ENCODE assay signal across 1 cellular context in the genomic region with DNA sequence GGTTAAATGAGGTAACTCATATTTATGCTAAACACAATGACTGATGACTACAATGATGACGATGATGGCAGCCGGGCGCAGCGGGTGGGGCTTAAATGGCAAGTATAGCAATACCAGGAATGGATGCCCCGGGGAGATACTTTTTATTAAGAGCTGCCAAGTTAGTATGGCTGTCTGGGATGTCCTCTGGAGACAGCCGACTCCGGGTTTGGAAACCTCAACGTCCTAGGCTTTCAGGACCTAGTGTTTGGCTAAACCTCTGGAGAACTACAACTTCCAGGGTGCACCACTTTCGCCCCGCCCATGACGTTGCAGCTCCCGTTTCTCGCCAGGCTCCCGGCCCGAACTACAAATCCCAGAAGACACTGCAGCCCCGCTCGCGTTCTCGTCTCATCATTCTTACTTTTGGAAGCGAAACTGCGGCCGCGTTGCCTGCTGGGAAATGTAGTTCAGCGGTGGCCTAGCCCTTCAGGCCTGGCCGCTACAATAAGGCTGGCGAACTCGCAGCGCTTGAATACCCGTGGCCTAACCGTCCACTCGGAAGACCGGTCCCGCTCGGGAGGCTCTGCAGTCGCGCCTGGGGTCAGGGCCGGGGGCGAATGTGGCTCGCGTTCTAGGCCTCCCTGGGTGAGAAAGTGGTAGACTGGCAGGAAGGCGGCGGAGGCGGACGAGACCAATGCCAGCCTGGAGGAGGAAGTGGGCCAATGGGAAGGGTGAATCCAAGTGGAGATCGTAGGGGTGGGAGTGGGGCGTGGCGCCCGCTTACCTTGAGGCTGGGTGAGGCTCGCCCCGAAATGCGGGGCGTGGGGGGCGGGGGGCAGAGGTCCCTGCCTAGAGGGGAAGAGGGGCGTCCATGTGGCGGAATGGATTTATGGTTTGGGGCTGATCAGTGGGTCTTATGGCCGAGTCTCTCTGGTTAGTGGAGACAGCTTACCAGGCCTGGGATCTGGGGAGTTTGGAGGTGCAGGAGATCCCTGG.
TF ChIP-seq lines count a peak whose summit lies in the region.

A gene (plus strand): TSS at position 463 of the 978 bp plus-strand sequence. CDS start 2,221 bp downstream, outside the sequence.

TF ChIP-seq in HepG2, 621 proteins besides CTCF, POLR2A, EP300 and RAD21 (continued from another document and continues in another):
- TF ChIP-seq, protein P1, sequence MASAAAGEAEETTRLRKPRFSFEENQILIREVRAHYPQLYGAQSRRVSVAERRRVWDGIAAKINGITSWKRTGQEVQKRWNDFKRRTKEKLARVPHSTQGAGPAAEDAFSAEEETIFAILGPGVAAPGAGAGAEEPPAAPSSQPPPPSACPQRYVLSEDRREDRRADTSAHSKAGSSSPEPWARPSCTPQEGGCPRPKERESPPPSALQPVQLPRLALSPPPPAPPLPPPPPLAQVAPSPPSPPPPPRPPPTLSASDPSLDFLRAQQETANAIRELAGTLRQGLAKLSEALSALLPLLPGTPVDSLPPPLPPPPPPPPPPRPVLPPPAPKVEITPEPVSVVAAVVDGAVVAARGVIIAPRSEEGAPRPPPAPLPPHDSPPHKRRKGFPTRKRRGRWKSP (CRISPR knock-in tag; IDR thresholded peaks at IDR 0.05), result peak; percentile 85; the same call in 1 of the 2 replicates
- peak; percentile 33; the same call in 1 of the 2 replicates for TF ChIP-seq ATF7 (IDR thresholded peaks at IDR 0.05)
- TF ChIP-seq ATF7 (CRISPR knock-in tag; IDR thresholded peaks at IDR 0.05), result no peak
- TF ChIP-seq, protein P2, sequence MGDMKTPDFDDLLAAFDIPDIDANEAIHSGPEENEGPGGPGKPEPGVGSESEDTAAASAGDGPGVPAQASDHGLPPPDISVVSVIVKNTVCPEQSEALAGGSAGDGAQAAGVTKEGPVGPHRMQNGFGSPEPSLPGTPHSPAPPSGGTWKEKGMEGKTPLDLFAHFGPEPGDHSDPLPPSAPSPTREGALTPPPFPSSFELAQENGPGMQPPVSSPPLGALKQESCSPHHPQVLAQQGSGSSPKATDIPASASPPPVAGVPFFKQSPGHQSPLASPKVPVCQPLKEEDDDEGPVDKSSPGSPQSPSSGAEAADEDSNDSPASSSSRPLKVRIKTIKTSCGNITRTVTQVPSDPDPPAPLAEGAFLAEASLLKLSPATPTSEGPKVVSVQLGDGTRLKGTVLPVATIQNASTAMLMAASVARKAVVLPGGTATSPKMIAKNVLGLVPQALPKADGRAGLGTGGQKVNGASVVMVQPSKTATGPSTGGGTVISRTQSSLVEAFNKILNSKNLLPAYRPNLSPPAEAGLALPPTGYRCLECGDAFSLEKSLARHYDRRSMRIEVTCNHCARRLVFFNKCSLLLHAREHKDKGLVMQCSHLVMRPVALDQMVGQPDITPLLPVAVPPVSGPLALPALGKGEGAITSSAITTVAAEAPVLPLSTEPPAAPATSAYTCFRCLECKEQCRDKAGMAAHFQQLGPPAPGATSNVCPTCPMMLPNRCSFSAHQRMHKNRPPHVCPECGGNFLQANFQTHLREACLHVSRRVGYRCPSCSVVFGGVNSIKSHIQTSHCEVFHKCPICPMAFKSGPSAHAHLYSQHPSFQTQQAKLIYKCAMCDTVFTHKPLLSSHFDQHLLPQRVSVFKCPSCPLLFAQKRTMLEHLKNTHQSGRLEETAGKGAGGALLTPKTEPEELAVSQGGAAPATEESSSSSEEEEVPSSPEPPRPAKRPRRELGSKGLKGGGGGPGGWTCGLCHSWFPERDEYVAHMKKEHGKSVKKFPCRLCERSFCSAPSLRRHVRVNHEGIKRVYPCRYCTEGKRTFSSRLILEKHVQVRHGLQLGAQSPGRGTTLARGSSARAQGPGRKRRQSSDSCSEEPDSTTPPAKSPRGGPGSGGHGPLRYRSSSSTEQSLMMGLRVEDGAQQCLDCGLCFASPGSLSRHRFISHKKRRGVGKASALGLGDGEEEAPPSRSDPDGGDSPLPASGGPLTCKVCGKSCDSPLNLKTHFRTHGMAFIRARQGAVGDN (CRISPR knock-in tag; IDR thresholded peaks at IDR 0.05), result peak; percentile 92
- 0 out of 2 replicates have a peak, but pooled peaks have one; percentile 49 for TF ChIP-seq HMG20B (CRISPR knock-in tag; conservative IDR thresholded peaks at IDR 0.05)
- TF ChIP-seq, protein P3, sequence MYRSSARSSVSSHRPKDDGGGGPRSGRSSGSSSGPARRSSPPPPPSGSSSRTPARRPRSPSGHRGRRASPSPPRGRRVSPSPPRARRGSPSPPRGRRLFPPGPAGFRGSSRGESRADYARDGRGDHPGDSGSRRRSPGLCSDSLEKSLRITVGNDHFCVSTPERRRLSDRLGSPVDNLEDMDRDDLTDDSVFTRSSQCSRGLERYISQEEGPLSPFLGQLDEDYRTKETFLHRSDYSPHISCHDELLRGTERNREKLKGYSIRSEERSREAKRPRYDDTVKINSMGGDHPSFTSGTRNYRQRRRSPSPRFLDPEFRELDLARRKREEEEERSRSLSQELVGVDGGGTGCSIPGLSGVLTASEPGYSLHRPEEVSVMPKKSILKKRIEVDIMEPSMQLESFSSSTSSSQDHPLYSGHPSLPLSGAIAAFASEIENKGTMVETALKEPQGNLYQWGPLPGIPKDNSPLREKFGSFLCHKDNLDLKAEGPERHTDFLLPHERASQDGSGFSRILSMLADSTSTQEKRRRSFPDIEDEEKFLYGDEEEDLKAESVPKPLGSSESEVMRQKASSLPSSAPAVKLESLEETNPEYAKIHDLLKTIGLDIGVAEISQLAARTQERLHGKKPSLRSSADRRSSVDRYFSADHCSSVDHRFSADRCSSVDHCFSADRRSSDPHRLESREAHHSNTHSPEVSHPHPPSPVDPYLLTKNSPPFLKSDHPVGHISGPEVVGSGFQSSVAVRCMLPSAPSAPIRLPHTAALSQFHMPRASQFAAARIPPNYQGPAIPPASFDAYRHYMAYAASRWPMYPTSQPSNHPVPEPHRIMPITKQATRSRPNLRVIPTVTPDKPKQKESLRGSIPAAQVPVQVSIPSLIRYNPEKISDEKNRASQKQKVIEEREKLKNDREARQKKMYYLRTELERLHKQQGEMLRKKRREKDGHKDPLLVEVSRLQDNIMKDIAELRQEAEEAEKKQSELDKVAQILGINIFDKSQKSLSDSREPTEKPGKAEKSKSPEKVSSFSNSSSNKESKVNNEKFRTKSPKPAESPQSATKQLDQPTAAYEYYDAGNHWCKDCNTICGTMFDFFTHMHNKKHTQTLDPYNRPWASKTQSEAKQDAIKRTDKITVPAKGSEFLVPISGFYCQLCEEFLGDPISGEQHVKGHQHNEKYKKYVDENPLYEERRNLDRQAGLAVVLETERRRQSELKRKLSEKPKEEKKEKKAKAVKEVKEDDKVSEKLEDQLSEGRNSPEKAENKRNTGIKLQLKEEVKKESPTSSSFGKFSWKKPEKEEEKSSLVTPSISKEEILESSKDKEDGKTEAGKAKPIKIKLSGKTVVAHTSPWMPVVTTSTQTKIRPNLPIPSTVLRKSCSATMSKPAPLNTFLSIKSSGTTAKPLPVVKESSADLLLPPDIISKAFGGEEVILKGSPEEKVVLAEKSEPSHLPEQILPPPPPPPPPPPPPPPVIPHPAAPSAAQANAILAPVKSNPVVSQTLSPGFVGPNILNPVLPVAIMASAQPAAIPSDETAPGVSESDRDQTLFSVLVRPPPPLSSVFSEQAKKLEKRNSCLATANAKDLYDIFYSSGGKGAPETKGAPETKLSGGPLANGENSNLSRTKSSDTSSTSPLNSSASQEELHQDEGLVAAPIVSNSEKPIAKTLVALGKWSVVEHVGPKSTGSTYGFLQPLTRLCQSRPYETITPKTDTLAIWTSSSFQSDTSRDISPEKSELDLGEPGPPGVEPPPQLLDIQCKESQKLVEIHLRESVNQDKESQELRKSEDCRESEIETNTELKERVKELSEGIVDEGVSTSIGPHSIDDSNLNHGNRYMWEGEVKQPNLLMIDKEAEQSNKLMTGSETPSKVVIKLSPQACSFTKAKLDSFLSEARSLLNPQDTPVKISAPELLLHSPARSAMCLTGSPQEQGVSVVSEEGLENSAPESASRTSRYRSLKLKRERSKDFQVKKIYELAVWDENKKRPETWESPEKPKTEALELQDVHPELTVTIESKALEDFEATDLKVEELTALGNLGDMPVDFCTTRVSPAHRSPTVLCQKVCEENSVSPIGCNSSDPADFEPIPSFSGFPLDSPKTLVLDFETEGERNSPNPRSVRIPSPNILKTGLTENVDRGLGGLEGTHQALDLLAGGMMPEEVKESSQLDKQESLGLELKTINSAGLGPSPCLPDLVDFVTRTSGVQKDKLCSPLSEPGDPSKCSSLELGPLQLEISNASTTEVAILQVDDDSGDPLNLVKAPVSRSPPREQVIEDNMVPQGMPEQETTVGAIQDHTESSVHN (CRISPR knock-in tag; IDR thresholded peaks at IDR 0.05), result 0 out of 2 replicates have a peak, but pooled peaks have one; percentile 31
- no peak; the same call in 1 of the 2 replicates for TF ChIP-seq ZNF33A (CRISPR knock-in tag; IDR thresholded peaks at IDR 0.05; ENCODE audit: borderline replicate concordance)
- TF ChIP-seq MAF1 (CRISPR knock-in tag; IDR thresholded peaks at IDR 0.05; ENCODE audit: borderline replicate concordance), result 0 out of 2 replicates have a peak, but pooled peaks have one; percentile 50
- TF ChIP-seq ZFP1 (CRISPR knock-in tag; IDR thresholded peaks at IDR 0.05), result peak; percentile 87; the same call in 1 of the 2 replicates
- peak; percentile 97 for TF ChIP-seq BORCS8-MEF2B (CRISPR knock-in tag; IDR thresholded peaks at IDR 0.05)
- no peak for TF ChIP-seq MBNL3 (CRISPR knock-in tag; conservative IDR thresholded peaks at IDR 0.05)
- TF ChIP-seq PLRG1 (conservative IDR thresholded peaks at IDR 0.05), result no peak
- TF ChIP-seq SMAD3 (CRISPR knock-in tag; IDR thresholded peaks at IDR 0.05), result peak; percentile 89; the same call in 1 of the 2 replicates
- TF ChIP-seq SP140L (CRISPR knock-in tag; IDR thresholded peaks at IDR 0.05; ENCODE audit: borderline replicate concordance), result 0 out of 2 replicates have a peak, but pooled peaks have one; percentile 25
- TF ChIP-seq ZNF775 (CRISPR knock-in tag; IDR thresholded peaks at IDR 0.05; ENCODE audit: borderline replicate concordance), result no peak
- peak; percentile 91; the same call in 1 of the 2 replicates for TF ChIP-seq CCDC6 (CRISPR knock-in tag; IDR thresholded peaks at IDR 0.05)
- TF ChIP-seq, protein P4, sequence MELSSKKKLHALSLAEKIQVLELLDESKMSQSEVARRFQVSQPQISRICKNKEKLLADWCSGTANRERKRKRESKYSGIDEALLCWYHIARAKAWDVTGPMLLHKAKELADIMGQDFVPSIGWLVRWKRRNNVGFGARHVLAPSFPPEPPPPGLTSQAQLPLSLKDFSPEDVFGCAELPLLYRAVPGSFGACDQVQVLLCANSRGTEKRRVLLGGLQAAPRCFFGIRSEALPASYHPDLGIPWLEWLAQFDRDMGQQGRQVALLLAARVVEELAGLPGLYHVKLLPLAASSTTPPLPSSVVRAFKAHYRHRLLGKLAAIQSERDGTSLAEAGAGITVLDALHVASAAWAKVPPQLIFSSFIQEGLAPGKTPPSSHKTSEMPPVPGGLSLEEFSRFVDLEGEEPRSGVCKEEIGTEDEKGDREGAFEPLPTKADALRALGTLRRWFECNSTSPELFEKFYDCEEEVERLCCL (CRISPR knock-in tag; IDR thresholded peaks at IDR 0.05; ENCODE audit: borderline replicate concordance), result no peak
- peak; percentile 98 for TF ChIP-seq ZNF605 (CRISPR knock-in tag; IDR thresholded peaks at IDR 0.05)
- peak; percentile 100 for TF ChIP-seq CREM (IDR thresholded peaks at IDR 0.05)
- peak; percentile 3; the same call in 1 of the 2 replicates for TF ChIP-seq CREM (CRISPR knock-in tag; IDR thresholded peaks at IDR 0.05)
- peak; percentile 71; the same call in 1 of the 2 replicates for TF ChIP-seq ZNF776 (CRISPR knock-in tag; IDR thresholded peaks at IDR 0.05)
- peak; percentile 83 for TF ChIP-seq ZIK1 (CRISPR knock-in tag; IDR thresholded peaks at IDR 0.05; ENCODE audit: borderline replicate concordance, low read depth)
- TF ChIP-seq, protein P5, sequence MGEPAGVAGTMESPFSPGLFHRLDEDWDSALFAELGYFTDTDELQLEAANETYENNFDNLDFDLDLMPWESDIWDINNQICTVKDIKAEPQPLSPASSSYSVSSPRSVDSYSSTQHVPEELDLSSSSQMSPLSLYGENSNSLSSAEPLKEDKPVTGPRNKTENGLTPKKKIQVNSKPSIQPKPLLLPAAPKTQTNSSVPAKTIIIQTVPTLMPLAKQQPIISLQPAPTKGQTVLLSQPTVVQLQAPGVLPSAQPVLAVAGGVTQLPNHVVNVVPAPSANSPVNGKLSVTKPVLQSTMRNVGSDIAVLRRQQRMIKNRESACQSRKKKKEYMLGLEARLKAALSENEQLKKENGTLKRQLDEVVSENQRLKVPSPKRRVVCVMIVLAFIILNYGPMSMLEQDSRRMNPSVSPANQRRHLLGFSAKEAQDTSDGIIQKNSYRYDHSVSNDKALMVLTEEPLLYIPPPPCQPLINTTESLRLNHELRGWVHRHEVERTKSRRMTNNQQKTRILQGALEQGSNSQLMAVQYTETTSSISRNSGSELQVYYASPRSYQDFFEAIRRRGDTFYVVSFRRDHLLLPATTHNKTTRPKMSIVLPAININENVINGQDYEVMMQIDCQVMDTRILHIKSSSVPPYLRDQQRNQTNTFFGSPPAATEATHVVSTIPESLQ (CRISPR knock-in tag; conservative IDR thresholded peaks at IDR 0.05), result no peak
- TF ChIP-seq ZBTB21 (CRISPR knock-in tag; IDR thresholded peaks at IDR 0.05), result 0 out of 2 replicates have a peak, but pooled peaks have one; percentile 50
- no peak for TF ChIP-seq ZNF263 (CRISPR knock-in tag; IDR thresholded peaks at IDR 0.05)
- TF ChIP-seq ZNF749 (CRISPR knock-in tag; IDR thresholded peaks at IDR 0.05; ENCODE audit: borderline replicate concordance), result no peak
- no peak for TF ChIP-seq NR2F6 (IDR thresholded peaks at IDR 0.05)
- TF ChIP-seq NR2F6 (CRISPR knock-in tag; IDR thresholded peaks at IDR 0.05), result peak; percentile 38
- no peak for TF ChIP-seq SOX13 (IDR thresholded peaks at IDR 0.05)
- peak in 1 of 2 experiments; percentile 19; a peak in 1 of 4 replicates for TF ChIP-seq SOX13 (CRISPR knock-in tag; conservative IDR thresholded peaks at IDR 0.05 in 1 of 2, IDR thresholded peaks at IDR 0.05 in 1 of 2)
- peak; percentile 57; the same call in 1 of the 2 replicates for TF ChIP-seq BCL6 (CRISPR knock-in tag; IDR thresholded peaks at IDR 0.05)
- TF ChIP-seq NKX3-1 (CRISPR knock-in tag; IDR thresholded peaks at IDR 0.05), result no peak; the same call in 1 of the 2 replicates
- TF ChIP-seq, protein P6, sequence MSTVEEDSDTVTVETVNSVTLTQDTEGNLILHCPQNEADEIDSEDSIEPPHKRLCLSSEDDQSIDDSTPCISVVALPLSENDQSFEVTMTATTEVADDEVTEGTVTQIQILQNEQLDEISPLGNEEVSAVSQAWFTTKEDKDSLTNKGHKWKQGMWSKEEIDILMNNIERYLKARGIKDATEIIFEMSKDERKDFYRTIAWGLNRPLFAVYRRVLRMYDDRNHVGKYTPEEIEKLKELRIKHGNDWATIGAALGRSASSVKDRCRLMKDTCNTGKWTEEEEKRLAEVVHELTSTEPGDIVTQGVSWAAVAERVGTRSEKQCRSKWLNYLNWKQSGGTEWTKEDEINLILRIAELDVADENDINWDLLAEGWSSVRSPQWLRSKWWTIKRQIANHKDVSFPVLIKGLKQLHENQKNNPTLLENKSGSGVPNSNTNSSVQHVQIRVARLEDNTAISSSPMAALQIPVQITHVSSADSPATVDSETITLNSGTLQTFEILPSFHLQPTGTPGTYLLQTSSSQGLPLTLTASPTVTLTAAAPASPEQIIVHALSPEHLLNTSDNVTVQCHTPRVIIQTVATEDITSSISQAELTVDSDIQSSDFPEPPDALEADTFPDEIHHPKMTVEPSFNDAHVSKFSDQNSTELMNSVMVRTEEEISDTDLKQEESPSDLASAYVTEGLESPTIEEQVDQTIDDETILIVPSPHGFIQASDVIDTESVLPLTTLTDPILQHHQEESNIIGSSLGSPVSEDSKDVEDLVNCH (CRISPR knock-in tag; IDR thresholded peaks at IDR 0.05), result no peak
- TF ChIP-seq, protein P7, sequence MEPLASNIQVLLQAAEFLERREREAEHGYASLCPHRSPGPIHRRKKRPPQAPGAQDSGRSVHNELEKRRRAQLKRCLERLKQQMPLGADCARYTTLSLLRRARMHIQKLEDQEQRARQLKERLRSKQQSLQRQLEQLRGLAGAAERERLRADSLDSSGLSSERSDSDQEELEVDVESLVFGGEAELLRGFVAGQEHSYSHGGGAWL (CRISPR knock-in tag; IDR thresholded peaks at IDR 0.05), result peak; percentile 95
- TF ChIP-seq ATRX (CRISPR knock-in tag; IDR thresholded peaks at IDR 0.05; ENCODE audit: borderline replicate concordance), result no peak
- no peak for TF ChIP-seq STAG1 (CRISPR knock-in tag; IDR thresholded peaks at IDR 0.05)
